ENCODE assay signal across 8 cellular contexts in the genomic region with DNA sequence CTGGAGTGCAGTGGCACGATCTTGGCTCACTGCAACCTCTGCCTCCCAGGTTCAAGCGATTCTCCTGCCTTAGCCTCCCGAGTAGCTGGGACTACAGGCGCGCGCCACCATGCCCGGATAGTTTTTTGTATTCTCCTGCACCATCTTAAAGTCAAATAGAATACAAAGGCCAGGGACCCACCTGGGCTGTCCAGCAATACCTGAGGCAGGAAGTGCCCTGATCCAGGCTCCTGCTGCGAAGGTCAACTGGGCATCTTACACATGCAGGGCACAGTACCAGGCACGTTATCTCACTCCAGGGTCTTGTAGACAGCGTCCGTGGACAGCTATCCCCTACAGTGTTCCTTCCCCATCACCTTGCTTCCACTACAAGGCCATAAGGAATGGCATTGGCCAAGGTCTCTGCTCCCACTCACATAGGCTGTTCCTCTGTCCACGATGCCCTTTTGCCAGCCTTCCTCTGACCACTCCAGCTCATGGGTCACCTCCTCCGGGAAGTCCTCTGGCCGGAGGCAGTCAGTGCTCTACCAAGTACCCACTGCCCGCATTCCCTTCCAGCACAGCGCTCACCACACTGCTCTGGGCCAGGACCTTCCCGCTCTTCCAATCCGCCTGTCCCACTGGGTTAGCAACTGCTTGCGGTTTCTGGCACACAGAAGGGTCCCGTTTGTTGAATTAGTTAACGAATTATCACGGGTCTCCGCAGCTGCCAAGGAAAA. TPM values are rescaled to one million over a fixed set of nuclear protein-coding genes. Genes with fewer than 3 reads are reported as not detected.
DNase-seq lines count a peak whose midpoint lies in the region; ATAC-seq, FAIRE-seq and TF ChIP-seq lines count a peak whose summit lies in the region.

No MANE protein-coding gene starts in this region.

- H3K4me1 Mint-ChIP-seq in CD8-positive, alpha-beta T cell (ENCODE audit: low read depth), result peaks cover 17% of the 10 kb centered on the region
- peaks cover 54% of the 10 kb centered on the region for H3K4me1 Mint-ChIP-seq in osteocyte (ENCODE audit: unreplicated experiment)

- DNase-seq in CD8-positive, alpha-beta T cell, result no peak
- DNase-seq in SJCRH30 (peak; percentile 67 to 73), fibroblast of the aortic adventitia (ENCODE audit: low read depth) (peak; percentile 64), osteocyte (ENCODE audit: extremely low spot score, unreplicated experiment) (no peak), cerebellar cortex (ENCODE audit: low spot score) (no peak), D721Med (ENCODE audit: insufficient read length, low spot score) (no peak), NCI-H446 treated with DMSO at 0.1 percent for 48 hours (lab: John Stamatoyannopoulos, UW) (no peak), NCI-H524 treated with DMSO at 0.1 percent for 48 hours (lab: John Stamatoyannopoulos, UW) (no peak)

- no peak overlapping the region for H3K4me3 ChIP-seq in CD8-positive, alpha-beta T cell (ENCODE audit: low read depth, low read length)
- peak overlapping the region; percentile 88 for H3K4me3 ChIP-seq in SJCRH30
- peak overlapping the region; percentile 65 for H3K4me3 ChIP-seq in fibroblast of the aortic adventitia (ENCODE audit: low read depth, low read length)

- H3K9me3 Mint-ChIP-seq in CD8-positive, alpha-beta T cell, result no peaks in the 10 kb centered on the region
- no peaks in the 10 kb centered on the region for H3K9me3 Mint-ChIP-seq in osteocyte (ENCODE audit: unreplicated experiment)

- H3K4me3 Mint-ChIP-seq in CD8-positive, alpha-beta T cell, result peak overlapping the region; percentile 66
- H3K4me3 Mint-ChIP-seq in osteocyte (ENCODE audit: unreplicated experiment), result peak overlapping the region; percentile 81

- no peaks in the 10 kb centered on the region for H3K36me3 ChIP-seq in CD8-positive, alpha-beta T cell (ENCODE audit: insufficient read depth, low read length)
- H3K36me3 ChIP-seq in SJCRH30, result no peaks in the 10 kb centered on the region

- intact Hi-C loops in CD8-positive, alpha-beta T cell (cut with DNase I, micrococcal nuclease), result no loop called here

- no peak overlapping the region for H3K27ac Mint-ChIP-seq in CD8-positive, alpha-beta T cell
- H3K27ac Mint-ChIP-seq in osteocyte (ENCODE audit: unreplicated experiment), result peak overlapping the region; percentile 89

- CTCF ChIA-PET in CD8-positive, alpha-beta T cell (lab: Charles Lee), result interaction anchor here (3.5 kb wide), 1 partner anchor 12 kb away, joined by 18 read pairs; no protein-coding TSS in a partner anchor

- H3K27me3 Mint-ChIP-seq in CD8-positive, alpha-beta T cell (ENCODE audit: low read depth), result peaks cover 22% of the 10 kb centered on the region
- H3K27me3 Mint-ChIP-seq in osteocyte (ENCODE audit: unreplicated experiment), result no peaks in the 10 kb centered on the region

- no peak for TF ChIP-seq CTCF in CD8-positive, alpha-beta T cell (IDR thresholded peaks at IDR 0.05)
- no peak for TF ChIP-seq CTCF in fibroblast of the aortic adventitia (IDR thresholded peaks at IDR 0.05; ENCODE audit: insufficient read depth, low read length)
- no peak for TF ChIP-seq CTCF in osteocyte (IDR thresholded peaks at IDR 0.05)
- no peak for TF ChIP-seq CTCF in D721Med (IDR thresholded peaks at IDR 0.05; ENCODE audit: insufficient read depth, missing control alignments)

- no peak for ATAC-seq in CD8-positive, alpha-beta T cell

- H3K9me3 ChIP-seq in CD8-positive, alpha-beta T cell (ENCODE audit: low read length), result no peaks in the 10 kb centered on the region
- no peaks in the 10 kb centered on the region for H3K9me3 ChIP-seq in SJCRH30 (replicated peaks)

- peaks cover 5% of the 10 kb centered on the region for H3K27me3 ChIP-seq in CD8-positive, alpha-beta T cell (ENCODE audit: insufficient read depth, low read length)
- H3K27me3 ChIP-seq in SJCRH30, result no peaks in the 10 kb centered on the region

- no peak for FAIRE-seq in D721Med (lab: Jason Lieb, UNC)

- no peak overlapping the region for H3K27ac ChIP-seq in CD8-positive, alpha-beta T cell (ENCODE audit: low read depth, low read length)
- H3K27ac ChIP-seq in SJCRH30, result peak overlapping the region; percentile 84

- POLR2A ChIA-PET in CD8-positive, alpha-beta T cell (lab: Charles Lee), result no interaction called here

- H3K4me1 ChIP-seq in CD8-positive, alpha-beta T cell (ENCODE audit: insufficient read depth, low read length), result peaks cover 8% of the 10 kb centered on the region
- H3K4me1 ChIP-seq in SJCRH30, result peaks cover 36% of the 10 kb centered on the region

- no peaks in the 10 kb centered on the region for H3K36me3 Mint-ChIP-seq in CD8-positive, alpha-beta T cell
- no peaks in the 10 kb centered on the region for H3K36me3 Mint-ChIP-seq in osteocyte (ENCODE audit: unreplicated experiment)

RNA-seq across cellular contexts. Expression of gene P4HA2, which starts 1.0 kb away (rescaled TPM):
- not detected for total RNA-seq in CD8-positive, alpha-beta T cell
- 75.5 and 77.7 TPM in 2 replicates for total RNA-seq in SJCRH30 (2014; rRNA removed; shearing (Covaris generic))
- 104 and 293 TPM in 2 replicates for total RNA-seq in fibroblast of the aortic adventitia (ENCODE audit: low replicate concordance)
- 104 and 117 TPM in 2 replicates for total RNA-seq in osteocyte

RNA-seq across cellular contexts. Expression of gene PDLIM4, which starts 30.8 kb away (rescaled TPM):
- not detected for total RNA-seq in CD8-positive, alpha-beta T cell
- 65.4 and 66.3 TPM in 2 replicates for total RNA-seq in SJCRH30 (2014; rRNA removed; shearing (Covaris generic))
- total RNA-seq in fibroblast of the aortic adventitia (ENCODE audit: low replicate concordance), result 37.3 and 41.8 TPM in 2 replicates
- total RNA-seq in osteocyte, result 42.7 and 47.8 TPM in 2 replicates

Comparison
In these comparisons a context has a peak if more than half of its experiments do, and no peak if none do; other contexts are left out.
1. DNase-seq: peak in SJCRH30 (2 of 2) and fibroblast of the aortic adventitia (single experiment); none in CD8-positive, alpha-beta T cell (0 of 7), osteocyte (single experiment), cerebellar cortex (single experiment), D721Med (single experiment), NCI-H446 treated with DMSO at 0.1 percent for 48 hours (single experiment) and NCI-H524 treated with DMSO at 0.1 percent for 48 hours (single experiment).
2. RNA of gene P4HA2, which starts 1.0 kb away (total RNA-seq): 104 to 293 TPM in fibroblast of the aortic adventitia, 104 to 117 TPM in osteocyte and 75.5 to 77.7 TPM in SJCRH30; not detected in CD8-positive, alpha-beta T cell; every median in the first group is over 10 times any median in the second.
3. RNA of gene PDLIM4, which starts 30.8 kb away (total RNA-seq): 65.4 to 66.3 TPM in SJCRH30, 42.7 to 47.8 TPM in osteocyte and 37.3 to 41.8 TPM in fibroblast of the aortic adventitia; not detected in CD8-positive, alpha-beta T cell; every median in the first group is over 10 times any median in the second.